ENCODE assay signal across 8 cellular contexts in the genomic region with DNA sequence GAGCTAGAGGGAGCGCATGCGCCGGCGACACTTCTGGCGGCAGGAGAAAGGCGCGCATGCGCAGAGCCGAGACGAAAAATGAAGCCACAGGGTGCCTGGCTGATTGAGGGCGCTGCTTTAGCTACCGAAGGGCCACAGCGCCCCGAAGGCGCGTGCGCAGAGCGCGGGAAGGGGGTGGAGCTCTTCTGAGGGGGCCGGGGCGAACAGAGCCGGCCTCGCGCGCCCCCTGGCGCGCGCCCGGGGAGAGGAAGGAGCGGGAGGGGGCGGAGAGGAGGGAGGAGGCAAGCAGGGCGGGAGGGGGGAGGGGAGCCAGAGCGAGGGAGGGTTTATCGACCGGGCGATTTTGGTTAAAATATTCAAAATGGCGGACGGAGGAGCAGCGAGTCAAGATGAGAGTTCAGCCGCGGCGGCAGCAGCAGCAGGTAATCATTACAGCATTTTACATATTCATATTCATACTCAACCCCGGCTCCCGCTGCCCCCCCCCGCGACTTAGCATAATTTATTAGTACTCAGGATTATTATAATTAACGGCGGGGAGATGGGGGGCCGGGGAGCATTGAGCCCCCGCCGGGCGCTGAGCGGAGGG. TPM values are rescaled to one million over a fixed set of nuclear protein-coding genes. Genes with fewer than 3 reads are reported as not detected.
A peak's percentile ranks its signal among the peaks of the same experiment; 100 is the strongest.
DNase-seq lines count a peak whose midpoint lies in the region; ATAC-seq and TF ChIP-seq lines count a peak whose summit lies in the region.

A gene (plus strand): TSS at position 350 of the 589 bp plus-strand sequence. CDS start 12 bp downstream, at position 362.

- TF ChIP-seq CTCF in NB4 (IDR thresholded peaks at IDR 0.05; ENCODE audit: low read depth, low read length) (peak; percentile 46), SK-N-SH (IDR thresholded peaks at IDR 0.05) (peak; percentile 68), suprapubic skin (IDR thresholded peaks at IDR 0.05) (peak in 1 of 2 donors; percentile 87)

- DNase-seq in NB4 (ENCODE audit: low read depth): peak; percentile 95
- peak; percentile 96 for DNase-seq in SK-N-SH
- DNase-seq in activated naive CD4-positive, alpha-beta T cell treated with anti-CD3 and anti-CD28 coated beads, Interleukin-2, amount 50 U/mL, for 16 hours: peak; percentile 98
- peak; percentile 99 for DNase-seq in globus pallidus (ENCODE audit: low spot score)
- DNase-seq in nucleus accumbens (lab: John Stamatoyannopoulos, UW): peak; percentile 75 to 99 (median 97)
- peak; percentile 97 to 99 for DNase-seq in suprapubic skin (ENCODE audit: low spot score in 2 of 2)

- POLR2A ChIA-PET in SK-N-SH (lab: Yijun Ruan, JAX): interaction anchor here (0.6 to 1.5 kb wide), 2 partner anchors 21 to 381 kb away, joined by 3 to 4 read pairs; a partner anchor contains a TSS

- no peaks in the 10 kb centered on the region; the same call in 1 of the 2 replicates for H4K20me1 ChIP-seq in SK-N-SH (ENCODE audit: insufficient read depth)

- CTCF ChIA-PET in SK-N-SH (lab: Yijun Ruan, JAX): interaction anchor here (0.6 to 3.1 kb wide), 20 partner anchors 10 to 414 kb away, joined by 3 to 36 read pairs (median 4); no protein-coding TSS in a partner anchor

- H3K4me3 ChIP-seq in GM08714 (ENCODE audit: low read length) (peak within 1 kb of the TSS; percentile 94), NB4 (ENCODE audit: low read depth, low read length) (peak within 1 kb of the TSS; percentile 82), SK-N-SH (ENCODE audit: low read depth in 2 of 2, low read length in 1 of 2) (peak within 1 kb of the TSS; percentile 85 to 100), suprapubic skin (peak within 1 kb of the TSS; percentile 98)

- H3K9me2 ChIP-seq in SK-N-SH: no peaks in the 10 kb centered on the region

- TF ChIP-seq RAD21 in SK-N-SH (IDR thresholded peaks at IDR 0.05; ENCODE audit: low read length): peak; percentile 60

- peaks cover 40% of the 10 kb centered on the region for H3K79me2 ChIP-seq in SK-N-SH (ENCODE audit: insufficient read depth)

- H3K4me2 ChIP-seq in SK-N-SH: peak within 1 kb of the TSS; percentile 96

- H3K27me3 ChIP-seq in SK-N-SH (ENCODE audit: insufficient read depth): no peaks in the 10 kb centered on the region
- no peaks in the 10 kb centered on the region for H3K27me3 ChIP-seq in suprapubic skin

- H3K9me3 ChIP-seq in SK-N-SH (no peaks in the 10 kb centered on the region), suprapubic skin (peaks cover 4% of the 10 kb centered on the region)

- TF ChIP-seq EP300 in SK-N-SH (IDR thresholded peaks at IDR 0.05; ENCODE audit: borderline replicate concordance in 1 of 2, low read depth in 1 of 2, low read length in 1 of 2) (no peak), suprapubic skin (IDR thresholded peaks at IDR 0.05) (no peak)

- peak within 1 kb of the TSS; percentile 74 to 92 for H3K27ac ChIP-seq in SK-N-SH (ENCODE audit: low read depth in 2 of 2, low read length in 1 of 2)
- peak within 1 kb of the TSS; percentile 98 for H3K27ac ChIP-seq in suprapubic skin

- H3K9ac ChIP-seq in SK-N-SH: peak within 1 kb of the TSS; percentile 86

- no peaks in the 10 kb centered on the region for H3K36me3 ChIP-seq in SK-N-SH (replicated peaks in 1 of 2; ENCODE audit: control insufficient read depth in 1 of 2, insufficient read depth in 2 of 2, low read length in 1 of 2)
- no peaks in the 10 kb centered on the region for H3K36me3 ChIP-seq in suprapubic skin

- H3F3A ChIP-seq in SK-N-SH (replicated peaks; ENCODE audit: insufficient read depth): peaks cover 5% of the 10 kb centered on the region

- peak; percentile 55 for ATAC-seq in HG02571 (IDR thresholded peaks at IDR 0.05; ENCODE audit: unreplicated experiment)

- peak within 1 kb of the TSS; percentile 99 for H2AFZ ChIP-seq in SK-N-SH (ENCODE audit: low read depth)

- WGBS in SK-N-SH (ENCODE audit: low lambda C conversion rate): 2% methylated on average over 44 of the region's 53 CpGs
- WGBS in suprapubic skin: under 1% methylated on average over 50 of the region's 53 CpGs

- H3K4me1 ChIP-seq in SK-N-SH (ENCODE audit: control insufficient read depth in 1 of 2, insufficient read depth in 2 of 2, low read depth in 1 of 2, low read length in 1 of 2) (peaks cover 4 to 19% of the 10 kb centered on the region in 2 experiments; a peak in 3 of 4 replicates), suprapubic skin (peaks cover 26% of the 10 kb centered on the region)

- TF ChIP-seq POLR2A in NB4 (IDR thresholded peaks at IDR 0.05; ENCODE audit: extremely low read depth, insufficient read length) (peak; percentile 44), suprapubic skin (IDR thresholded peaks at IDR 0.05) (peak; percentile 34 to 53)

TF ChIP-seq in SK-N-SH, 30 proteins besides CTCF, POLR2A, EP300 and RAD21 (continues in another document):
- TF ChIP-seq, protein P1, sequence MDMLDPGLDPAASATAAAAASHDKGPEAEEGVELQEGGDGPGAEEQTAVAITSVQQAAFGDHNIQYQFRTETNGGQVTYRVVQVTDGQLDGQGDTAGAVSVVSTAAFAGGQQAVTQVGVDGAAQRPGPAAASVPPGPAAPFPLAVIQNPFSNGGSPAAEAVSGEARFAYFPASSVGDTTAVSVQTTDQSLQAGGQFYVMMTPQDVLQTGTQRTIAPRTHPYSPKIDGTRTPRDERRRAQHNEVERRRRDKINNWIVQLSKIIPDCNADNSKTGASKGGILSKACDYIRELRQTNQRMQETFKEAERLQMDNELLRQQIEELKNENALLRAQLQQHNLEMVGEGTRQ (IDR thresholded peaks at IDR 0.05; ENCODE audit: borderline replicate concordance, low read depth, low read length): no peak
- TF ChIP-seq, protein P2, sequence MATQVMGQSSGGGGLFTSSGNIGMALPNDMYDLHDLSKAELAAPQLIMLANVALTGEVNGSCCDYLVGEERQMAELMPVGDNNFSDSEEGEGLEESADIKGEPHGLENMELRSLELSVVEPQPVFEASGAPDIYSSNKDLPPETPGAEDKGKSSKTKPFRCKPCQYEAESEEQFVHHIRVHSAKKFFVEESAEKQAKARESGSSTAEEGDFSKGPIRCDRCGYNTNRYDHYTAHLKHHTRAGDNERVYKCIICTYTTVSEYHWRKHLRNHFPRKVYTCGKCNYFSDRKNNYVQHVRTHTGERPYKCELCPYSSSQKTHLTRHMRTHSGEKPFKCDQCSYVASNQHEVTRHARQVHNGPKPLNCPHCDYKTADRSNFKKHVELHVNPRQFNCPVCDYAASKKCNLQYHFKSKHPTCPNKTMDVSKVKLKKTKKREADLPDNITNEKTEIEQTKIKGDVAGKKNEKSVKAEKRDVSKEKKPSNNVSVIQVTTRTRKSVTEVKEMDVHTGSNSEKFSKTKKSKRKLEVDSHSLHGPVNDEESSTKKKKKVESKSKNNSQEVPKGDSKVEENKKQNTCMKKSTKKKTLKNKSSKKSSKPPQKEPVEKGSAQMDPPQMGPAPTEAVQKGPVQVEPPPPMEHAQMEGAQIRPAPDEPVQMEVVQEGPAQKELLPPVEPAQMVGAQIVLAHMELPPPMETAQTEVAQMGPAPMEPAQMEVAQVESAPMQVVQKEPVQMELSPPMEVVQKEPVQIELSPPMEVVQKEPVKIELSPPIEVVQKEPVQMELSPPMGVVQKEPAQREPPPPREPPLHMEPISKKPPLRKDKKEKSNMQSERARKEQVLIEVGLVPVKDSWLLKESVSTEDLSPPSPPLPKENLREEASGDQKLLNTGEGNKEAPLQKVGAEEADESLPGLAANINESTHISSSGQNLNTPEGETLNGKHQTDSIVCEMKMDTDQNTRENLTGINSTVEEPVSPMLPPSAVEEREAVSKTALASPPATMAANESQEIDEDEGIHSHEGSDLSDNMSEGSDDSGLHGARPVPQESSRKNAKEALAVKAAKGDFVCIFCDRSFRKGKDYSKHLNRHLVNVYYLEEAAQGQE (IDR thresholded peaks at IDR 0.05; ENCODE audit: low read depth, low read length): peak; percentile 14; the same call in 1 of the 2 replicates
- no peak for TF ChIP-seq MXI1 (IDR thresholded peaks at IDR 0.05; ENCODE audit: low read depth, low read length)
- no peak for TF ChIP-seq FOXM1 (IDR thresholded peaks at IDR 0.05; ENCODE audit: low read depth)
- TF ChIP-seq RFX5 (IDR thresholded peaks at IDR 0.05; ENCODE audit: low read length): no peak
- no peak for TF ChIP-seq ELF1 (IDR thresholded peaks at IDR 0.05)
- TF ChIP-seq CHD2 (IDR thresholded peaks at IDR 0.05; ENCODE audit: low read length, partially characterized antibody): no peak
- TF ChIP-seq RXRA (IDR thresholded peaks at IDR 0.05; ENCODE audit: borderline replicate concordance, low read depth): no peak
- TF ChIP-seq SIN3A (IDR thresholded peaks at IDR 0.05; ENCODE audit: borderline replicate concordance, low read depth, low read length): peak; percentile 57; the same call in 1 of the 2 replicates
- peak; percentile 40 for TF ChIP-seq SMC3 (IDR thresholded peaks at IDR 0.05; ENCODE audit: low read depth, low read length)
- TF ChIP-seq, protein P3, sequence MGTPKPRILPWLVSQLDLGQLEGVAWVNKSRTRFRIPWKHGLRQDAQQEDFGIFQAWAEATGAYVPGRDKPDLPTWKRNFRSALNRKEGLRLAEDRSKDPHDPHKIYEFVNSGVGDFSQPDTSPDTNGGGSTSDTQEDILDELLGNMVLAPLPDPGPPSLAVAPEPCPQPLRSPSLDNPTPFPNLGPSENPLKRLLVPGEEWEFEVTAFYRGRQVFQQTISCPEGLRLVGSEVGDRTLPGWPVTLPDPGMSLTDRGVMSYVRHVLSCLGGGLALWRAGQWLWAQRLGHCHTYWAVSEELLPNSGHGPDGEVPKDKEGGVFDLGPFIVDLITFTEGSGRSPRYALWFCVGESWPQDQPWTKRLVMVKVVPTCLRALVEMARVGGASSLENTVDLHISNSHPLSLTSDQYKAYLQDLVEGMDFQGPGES (IDR thresholded peaks at IDR 0.05; ENCODE audit: low read depth, low read length): no peak
- TF ChIP-seq RCOR1 (IDR thresholded peaks at IDR 0.05; ENCODE audit: low read length): no peak
- TF ChIP-seq, protein P4, sequence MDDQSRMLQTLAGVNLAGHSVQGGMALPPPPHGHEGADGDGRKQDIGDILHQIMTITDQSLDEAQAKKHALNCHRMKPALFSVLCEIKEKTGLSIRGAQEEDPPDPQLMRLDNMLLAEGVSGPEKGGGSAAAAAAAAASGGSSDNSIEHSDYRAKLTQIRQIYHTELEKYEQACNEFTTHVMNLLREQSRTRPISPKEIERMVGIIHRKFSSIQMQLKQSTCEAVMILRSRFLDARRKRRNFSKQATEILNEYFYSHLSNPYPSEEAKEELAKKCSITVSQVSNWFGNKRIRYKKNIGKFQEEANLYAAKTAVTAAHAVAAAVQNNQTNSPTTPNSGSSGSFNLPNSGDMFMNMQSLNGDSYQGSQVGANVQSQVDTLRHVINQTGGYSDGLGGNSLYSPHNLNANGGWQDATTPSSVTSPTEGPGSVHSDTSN (IDR thresholded peaks at IDR 0.05): no peak
- TF ChIP-seq NRF1 (IDR thresholded peaks at IDR 0.05; ENCODE audit: low read depth, low read length): peak; percentile 100
- peak; percentile 87; the same call in 1 of the 2 replicates for TF ChIP-seq TAF1 (IDR thresholded peaks at IDR 0.05; ENCODE audit: borderline replicate concordance, low read depth, low read length)

RNA-seq across cellular contexts. Expression of the gene that starts here (rescaled TPM):
- polyA plus RNA-seq in SK-N-SH (2012; rRNA removed): 1.2 and 1.5 TPM in 2 replicates
- 0.82 and 0.96 TPM in 2 replicates for polyA plus RNA-seq in SK-N-SH (2012; cell fraction: cytosol; rRNA removed)
- 4.1 and 7.3 TPM in 2 replicates for polyA plus RNA-seq in SK-N-SH (2012; cell fraction: nucleus; rRNA removed)
- total RNA-seq in suprapubic skin: 10 to 100 TPM in 3 of 4 donors, 1 to 10 TPM in 1; 8.4 to 32.1 (median 17.5) TPM

Comparison
In these comparisons a context has a peak if more than half of its experiments do, and no peak if none do; other contexts are left out.
1. Peak in every context shown above with its lines: DNase-seq, ATAC-seq, H3K4me3 ChIP-seq and H3K27ac ChIP-seq.